Comparison of ENCODE assay signal across 25 cellular contexts in genomic region chr7:22931011-22931410, GRCh38.
"Had no signal": no experiment of that assay in that cellular context is flagged by ENCODE, and none has a peak within 500 bp of the region (broad histone marks: within the 10 kb centered on the region; RNA-seq: fewer than 3 reads in every experiment).

No MANE protein-coding gene starts in this region.

- H3K27me3 Mint-ChIP-seq: stimulated activated memory B cell treated with anti-CD40 and anti-IgM and Interleukin-4, amounts not matched to agents 10 μg/mL and 1 μg/mL and 100 μg/mL, for 72 hours had no signal

- H3K36me3 ChIP-seq: esophagus muscularis mucosa, gastroesophageal sphincter, neutrophil, right lobe of liver, spleen, tibial artery, upper lobe of left lung, uterus had no signal

- H2AFZ ChIP-seq: hepatocyte had no signal

- H3K27me3 ChIP-seq: dorsolateral prefrontal cortex, esophagus muscularis mucosa, gastroesophageal sphincter, hepatocyte, right lobe of liver, spleen, tibial artery, upper lobe of left lung, uterus had no signal

- ATAC-seq: gastroesophageal sphincter; left colon; left ventricle myocardium superior; mucosa of descending colon; naive thymus-derived CD8-positive, alpha-beta T cell; psoas muscle; right lobe of liver; stimulated activated memory B cell treated with anti-CD40 and anti-IgM and Interleukin-4, amounts not matched to agents 10 μg/mL and 1 μg/mL and 100 μg/mL, for 72 hours had no signal

- H3K4me1 ChIP-seq: right lobe of liver, spleen, uterus had no signal

- DNase-seq: cortex of kidney; dorsolateral prefrontal cortex; effector CD8-positive, alpha-beta T cell; foreskin fibroblast; kidney; left colon; left ventricle myocardium superior; mucosa of descending colon; naive thymus-derived CD8-positive, alpha-beta T cell; psoas muscle; retina; right lobe of liver; spleen; stimulated activated CD4-positive, alpha-beta T cell treated with anti-CD3 and anti-CD28 coated beads, Interleukin-15, amount 100 ng/mL, for 24 hours; stimulated activated CD4-positive, alpha-beta T cell treated with anti-CD3 and anti-CD28 coated beads, Interleukin-1b, Interleukin-23, amount 100 ng/mL, for 48 hours; stimulated activated CD4-positive, alpha-beta T cell treated with anti-CD3 and anti-CD28 coated beads, Interleukin-4, amount 100 ng/mL, for 24 hours; tibial artery; upper lobe of left lung; uterus had no signal

- H3K4me2 ChIP-seq: hepatocyte had no signal

- H3K9me3 ChIP-seq: esophagus muscularis mucosa, gastroesophageal sphincter, neutrophil, psoas muscle, right lobe of liver, tibial artery, upper lobe of left lung, uterus had no signal

- H3K27ac ChIP-seq: dorsolateral prefrontal cortex, esophagus muscularis mucosa, gastroesophageal sphincter, hepatocyte, neutrophil, psoas muscle, right lobe of liver, spleen, tibial artery, upper lobe of left lung, uterus had no signal

- H3K4me3 ChIP-seq: dorsolateral prefrontal cortex, esophagus muscularis mucosa, gastroesophageal sphincter, hepatocyte, mucosa of descending colon, psoas muscle, right lobe of liver, spleen, tibial artery, upper lobe of left lung, uterus had no signal

- H3K4me1 Mint-ChIP-seq: naive thymus-derived CD8-positive, alpha-beta T cell; stimulated activated memory B cell treated with anti-CD40 and anti-IgM and Interleukin-4, amounts not matched to agents 10 μg/mL and 1 μg/mL and 100 μg/mL, for 72 hours had no signal

- H3K27ac Mint-ChIP-seq: naive thymus-derived CD8-positive, alpha-beta T cell; stimulated activated memory B cell treated with anti-CD40 and anti-IgM and Interleukin-4, amounts not matched to agents 10 μg/mL and 1 μg/mL and 100 μg/mL, for 72 hours; stimulated activated naive CD8-positive, alpha-beta T cell treated with anti-CD3 and anti-CD28 coated beads, Interleukin-15, Interleukin-2, amounts not matched to agents 100 ng/mL and 50 ng/mL, for 24 hours had no signal

- H3K79me2 ChIP-seq: hepatocyte had no signal

- H3K36me3 Mint-ChIP-seq: stimulated activated memory B cell treated with anti-CD40 and anti-IgM and Interleukin-4, amounts not matched to agents 10 μg/mL and 1 μg/mL and 100 μg/mL, for 72 hours had no signal

- H3K9me3 Mint-ChIP-seq: stimulated activated memory B cell treated with anti-CD40 and anti-IgM and Interleukin-4, amounts not matched to agents 10 μg/mL and 1 μg/mL and 100 μg/mL, for 72 hours had no signal

- H3K4me3 Mint-ChIP-seq: naive thymus-derived CD8-positive, alpha-beta T cell; stimulated activated memory B cell treated with anti-CD40 and anti-IgM and Interleukin-4, amounts not matched to agents 10 μg/mL and 1 μg/mL and 100 μg/mL, for 72 hours; stimulated activated naive CD8-positive, alpha-beta T cell treated with anti-CD3 and anti-CD28 coated beads, Interleukin-15, Interleukin-2, amounts not matched to agents 100 ng/mL and 50 ng/mL, for 24 hours had no signal
